Comparison of ENCODE assay signal across 19 cellular contexts in genomic region chr11:78478536-78478935, GRCh38.
DNase-seq lines count a peak whose midpoint lies in the region; ATAC-seq, FAIRE-seq and TF ChIP-seq lines count a peak whose summit lies in the region.
"Had no signal": no experiment of that assay in that cellular context is flagged by ENCODE, and none has a peak within 500 bp of the region (broad histone marks: within the 10 kb centered on the region; RNA-seq: fewer than 3 reads in every experiment).

No MANE protein-coding gene starts in this region.

- H3K27ac ChIP-seq in naive thymus-derived CD4-positive, alpha-beta T cell (ENCODE audit: low read depth, low read length) = no peak overlapping the region
- H3K27ac ChIP-seq: BLaER1 treated with 17β-estradiol and CSF1 and Interleukin-3, amounts not matched to agents 10 nM and 100 nM; C4-2B had no signal

- H3K4me3 ChIP-seq in epithelial cell of esophagus (ENCODE audit: low read length) = no peak overlapping the region
- no peak overlapping the region for H3K4me3 ChIP-seq in naive thymus-derived CD4-positive, alpha-beta T cell (ENCODE audit: low read length)
- H3K4me3 ChIP-seq: BLaER1 treated with 17β-estradiol and CSF1 and Interleukin-3, amounts not matched to agents 10 nM and 100 nM had no signal

- H3K4me3 Mint-ChIP-seq in naive thymus-derived CD4-positive, alpha-beta T cell = no peak overlapping the region
- H3K4me3 Mint-ChIP-seq: B cell; CD4-positive, alpha-beta T cell; CD8-positive, alpha-beta T cell had no signal

- POLR2A ChIA-PET in naive thymus-derived CD4-positive, alpha-beta T cell (lab: Charles Lee) = no interaction called here

- no peak overlapping the region for H3K27ac Mint-ChIP-seq in naive thymus-derived CD4-positive, alpha-beta T cell
- H3K27ac Mint-ChIP-seq: B cell; CD4-positive, alpha-beta T cell; CD8-positive, alpha-beta T cell had no signal

- intact Hi-C loops in naive thymus-derived CD4-positive, alpha-beta T cell (cut with micrococcal nuclease) = no loop called here

- DNase-seq in GM12892 (ENCODE audit: insufficient read length) (no peak), epithelial cell of esophagus (ENCODE audit: low read depth) (peak; percentile 5), cortex of kidney (lab: John Stamatoyannopoulos, UW) (no peak)
- DNase-seq in naive thymus-derived CD4-positive, alpha-beta T cell = no peak
- DNase-seq: 8988T; AML-193; Caco-2; Calu3; CD4-positive, alpha-beta T cell; CD8-positive, alpha-beta T cell; DMS79 treated with DMSO at 0.1 percent for 48 hours; GF-D8 had no signal

- H3K27me3 ChIP-seq in naive thymus-derived CD4-positive, alpha-beta T cell (ENCODE audit: control insufficient read depth in 2 of 2, insufficient read depth in 2 of 2, low read length in 2 of 2) = no peaks in the 10 kb centered on the region
- H3K27me3 ChIP-seq: BLaER1 treated with 17β-estradiol and CSF1 and Interleukin-3, amounts not matched to agents 10 nM and 100 nM had no signal

- peaks cover 0 to 10% (median 0%) of the 10 kb centered on the region in 3 experiments for H3K36me3 ChIP-seq in naive thymus-derived CD4-positive, alpha-beta T cell (ENCODE audit: control insufficient read depth in 2 of 3, insufficient read depth in 3 of 3, low read length in 3 of 3)

- peaks cover 0 to 10% (median 6%) of the 10 kb centered on the region in 7 donors for H3K4me1 Mint-ChIP-seq in naive thymus-derived CD4-positive, alpha-beta T cell

- TF ChIP-seq POLR2A in GM12892 (IDR thresholded peaks at IDR 0.05; ENCODE audit: low read depth, low read length) = no peak

- peaks cover 12 to 62% (median 35%) of the 10 kb centered on the region in 5 donors for H3K36me3 Mint-ChIP-seq in naive thymus-derived CD4-positive, alpha-beta T cell

- ATAC-seq in GM21737 (IDR thresholded peaks at IDR 0.05; ENCODE audit: unreplicated experiment) = no peak
- no peak for ATAC-seq in naive thymus-derived CD4-positive, alpha-beta T cell
- ATAC-seq: CD8-positive, alpha-beta T cell had no signal

- no peak for TF ChIP-seq CTCF in epithelial cell of esophagus (IDR thresholded peaks at IDR 0.05; ENCODE audit: insufficient read depth, low read depth, low read length, missing control alignments)

- CTCF ChIA-PET in naive thymus-derived CD4-positive, alpha-beta T cell (lab: Charles Lee) = no interaction called here

- no peaks in the 10 kb centered on the region for H3K4me1 ChIP-seq in naive thymus-derived CD4-positive, alpha-beta T cell (ENCODE audit: control insufficient read depth in 2 of 2, insufficient read depth in 2 of 2, low read length in 2 of 2)

- H3K9me3 ChIP-seq in naive thymus-derived CD4-positive, alpha-beta T cell (ENCODE audit: control insufficient read depth in 2 of 3, low read length in 3 of 3) = no peaks in the 10 kb centered on the region
- H3K9me3 ChIP-seq: Caco-2 had no signal

- no peaks in the 10 kb centered on the region for H3K9me3 Mint-ChIP-seq in naive thymus-derived CD4-positive, alpha-beta T cell
- H3K9me3 Mint-ChIP-seq: CD4-positive, alpha-beta T cell; CD8-positive, alpha-beta T cell had no signal

- H3K27me3 Mint-ChIP-seq in naive thymus-derived CD4-positive, alpha-beta T cell = no peaks in the 10 kb centered on the region
- H3K27me3 Mint-ChIP-seq: B cell; CD4-positive, alpha-beta T cell had no signal

- FAIRE-seq in GM12892 (lab: Jason Lieb, UNC) = peak; percentile 27
- FAIRE-seq: D721Med, GM12891, GM18507 had no signal
